Comparison of ENCODE assay signal across 14 cellular contexts in genomic region chr2:132609101-132609890, GRCh38.
"Had no signal": no experiment of that assay in that cellular context is flagged by ENCODE, and none has a peak within 500 bp of the region (broad histone marks: within the 10 kb centered on the region; RNA-seq: fewer than 3 reads in every experiment).

No MANE protein-coding gene starts in this region.

- DNase-seq: activated CD4-positive, alpha-beta T cell treated with anti-CD3 and anti-CD28 coated beads for 4 hours; activated CD8-positive, alpha-beta memory T cell treated with anti-CD3 and anti-CD28 coated beads, Interleukin-2, amount 50 U/mL, for 4 hours; activated CD8-positive, alpha-beta T cell treated with anti-CD3 and anti-CD28 coated beads for 36 hours; activated naive CD4-positive, alpha-beta T cell treated with anti-CD3 and anti-CD28 coated beads for 36 hours; esophagus squamous epithelium; foreskin fibroblast; head of caudate nucleus; retina; stimulated activated CD4-positive, alpha-beta T cell treated with anti-CD3 and anti-CD28 coated beads, Interleukin-4, amount 100 ng/mL, for 1 hour; stimulated activated CD8-positive, alpha-beta memory T cell treated with anti-CD3 and anti-CD28 coated beads, Interleukin-4, amount 100 ng/mL, for 48 hours had no signal

- H3K4me1 ChIP-seq: esophagus squamous epithelium had no signal

- H3K9me3 ChIP-seq: esophagus squamous epithelium, thoracic aorta had no signal

- H3K27ac ChIP-seq: esophagus squamous epithelium, thoracic aorta had no signal

- ATAC-seq: activated CD8-positive, alpha-beta T cell treated with anti-CD3 and anti-CD28 coated beads for 36 hours; left lobe of liver; natural killer cell treated with Interleukin-12 subunit alpha and Interleukin-12 subunit beta and Interleukin-15 and Interleukin-18, amount 100 ng/mL, for 72 hours had no signal

- H3K36me3 ChIP-seq: cardiac muscle cell, esophagus squamous epithelium, thoracic aorta had no signal

- H3K4me3 ChIP-seq: cardiac muscle cell, esophagus squamous epithelium, thoracic aorta had no signal

- H3K27me3 ChIP-seq: cardiac muscle cell, esophagus squamous epithelium had no signal
